Comparison of ENCODE assay signal across 34 cellular contexts in the genomic region with DNA sequence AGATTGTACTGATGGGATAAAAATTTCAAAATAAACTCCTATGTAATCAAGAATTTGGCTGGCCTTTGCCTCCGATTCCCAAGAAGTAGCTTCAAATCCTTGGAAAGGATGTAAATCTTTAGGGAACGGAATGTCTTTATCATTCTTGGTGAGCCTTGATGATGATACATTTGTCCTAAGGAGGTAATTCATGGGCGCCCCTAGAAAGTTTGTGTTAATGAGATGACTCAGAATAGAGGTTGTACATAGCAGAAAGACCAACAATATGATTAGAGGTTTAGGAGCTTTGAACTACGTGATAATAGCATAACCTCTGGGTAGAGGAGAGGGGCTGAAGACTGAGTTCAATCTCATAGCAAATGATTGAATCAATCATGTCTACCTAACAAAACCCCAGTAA.
"Had no signal": no experiment of that assay in that cellular context is flagged by ENCODE, and none has a peak within 500 bp of the region (broad histone marks: within the 10 kb centered on the region; RNA-seq: fewer than 3 reads in every experiment).

No MANE protein-coding gene starts in this region.

- DNase-seq: activated B cell treated with CpG ODN at 0.5 μM for 24 hours; activated CD4-positive, alpha-beta memory T cell treated with anti-CD3 and anti-CD28 coated beads for 36 hours; activated CD4-positive, alpha-beta T cell treated with anti-CD3 and anti-CD28 coated beads for 4 hours; activated CD4-positive, alpha-beta T cell treated with anti-CD3 and anti-CD28 coated beads, Interleukin-2, amount 10 ng/mL, durations not matched to agents 24 days and 14 days; activated CD4-positive, alpha-beta T cell treated with anti-CD3 and anti-CD28 coated beads, Interleukin-2, amount 50 U/mL, for 1 hour; activated CD4-positive, alpha-beta T cell treated with anti-CD3 and anti-CD28 coated beads, Interleukin-2, amount 50 U/mL, for 4 hours; activated CD4-positive, CD25-positive, alpha-beta regulatory T cell treated with anti-CD3 and anti-CD28 coated beads, Interleukin-2, amount 50 U/mL, for 72 hours; activated CD8-positive, alpha-beta memory T cell treated with anti-CD3 and anti-CD28 coated beads, Interleukin-2, amount 50 U/mL, for 4 hours; activated CD8-positive, alpha-beta T cell treated with anti-CD3 and anti-CD28 coated beads for 36 hours; activated effector memory CD4-positive, alpha-beta T cell treated with anti-CD3 and anti-CD28 coated beads, Interleukin-2, amount 50 U/mL, for 16 hours; activated gamma-delta T cell treated with Interleukin-2 at 50 U/mL for 16 hours; activated naive CD4-positive, alpha-beta T cell; activated naive CD4-positive, alpha-beta T cell treated with anti-CD3 and anti-CD28 coated beads for 36 hours; activated naive CD4-positive, alpha-beta T cell treated with anti-CD3 and anti-CD28 coated beads, Interleukin-2, amount 50 U/mL, for 16 hours; activated naive CD8-positive, alpha-beta T cell treated with anti-CD3 and anti-CD28 coated beads for 36 hours; activated T-cell treated with anti-CD3 and anti-CD28 coated beads for 4 hours; activated T-cell treated with anti-CD3 and anti-CD28 coated beads, Interleukin-2, amount 50 U/mL, for 1 hour; activated T-cell treated with anti-CD3 and anti-CD28 coated beads, Interleukin-2, amount 50 U/mL, for 4 hours; activated T-cell treated with anti-CD3 and anti-CD28 coated beads, Interleukin-2, amount 50 U/mL, for 72 hours; adrenal gland; amygdala; anterior cingulate cortex; caudate nucleus; cerebellar nuclear complex; T-helper 1 cell; T-helper 2 cell; T-helper 9 cell had no signal

- H3K27ac ChIP-seq: adrenal gland, ascending aorta, cardiac muscle cell, VCaP had no signal

- H3K9me3 ChIP-seq: adrenal gland, ascending aorta had no signal

- H3K4me1 ChIP-seq: adrenal gland, ascending aorta had no signal

- H3K4me3 ChIP-seq: adrenal gland, ascending aorta, cardiac muscle cell had no signal

- H3K27me3 ChIP-seq: adrenal gland, ascending aorta, cardiac muscle cell had no signal

- ATAC-seq: activated CD8-positive, alpha-beta T cell treated with anti-CD3 and anti-CD28 coated beads for 36 hours; activated naive CD4-positive, alpha-beta T cell treated with anti-CD3 and anti-CD28 coated beads, Interleukin-2, amount 50 U/mL, for 72 hours; activated T-cell treated with anti-CD3 and anti-CD28 coated beads, Interleukin-2, amount 50 U/mL, for 4 hours; activated T-cell treated with anti-CD3 and anti-CD28 coated beads, Interleukin-2, amount 50 U/mL, for 72 hours; activated T-helper 17 cell treated with anti-CD3 and anti-CD28 coated beads, Interleukin-2, amount 50 U/mL, for 72 hours had no signal

- H3K36me3 ChIP-seq: adrenal gland, ascending aorta, cardiac muscle cell had no signal

- FAIRE-seq: bronchial epithelial cell, TTC549 had no signal
